ENCODE assay signal across 8 cellular contexts in the genomic region with DNA sequence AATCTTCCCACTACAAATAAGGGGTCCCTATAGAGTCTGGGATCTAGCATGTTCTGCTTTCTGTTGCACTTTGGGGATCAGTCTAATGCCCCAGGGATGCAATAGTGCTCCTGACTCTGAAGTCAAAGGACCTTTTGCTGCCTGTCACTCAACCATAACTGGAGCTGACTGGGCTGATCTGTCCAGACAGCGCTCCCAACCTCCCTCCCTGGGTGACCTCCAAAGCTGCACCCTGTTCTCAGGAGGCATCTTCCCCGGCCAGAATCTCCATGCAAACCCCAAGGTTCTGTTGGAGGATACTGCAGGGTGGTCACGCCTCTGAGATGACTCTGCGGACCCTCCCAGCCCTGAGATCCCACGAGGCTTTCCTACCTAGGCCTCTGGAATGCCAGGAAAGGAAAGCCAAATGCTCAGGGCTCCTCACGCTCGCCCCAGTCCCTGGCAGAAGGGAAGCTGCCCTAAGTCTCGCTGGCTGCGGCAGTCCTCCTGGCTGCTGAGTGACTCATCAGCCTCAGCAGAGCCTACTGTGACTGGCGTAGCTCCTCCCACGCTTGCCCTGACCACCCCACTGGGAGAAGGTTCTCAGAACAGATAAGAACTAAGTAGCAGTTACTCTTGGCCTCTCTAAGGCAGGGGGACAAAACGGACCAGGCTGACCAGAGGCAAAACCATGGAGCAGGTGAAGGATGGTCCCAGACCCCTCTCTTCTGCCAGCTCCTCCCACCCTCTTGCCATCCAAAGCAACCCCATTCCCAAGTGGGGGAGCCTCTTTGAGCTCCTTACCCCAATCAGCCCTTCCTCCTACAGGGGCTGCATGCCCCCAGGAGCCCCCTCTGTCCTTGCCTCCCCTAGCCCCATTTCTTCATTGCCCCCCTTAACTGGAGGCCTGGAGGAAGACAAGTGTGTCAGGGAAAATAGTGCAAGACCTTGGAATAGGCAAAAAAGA.
DNase-seq lines count a peak whose midpoint lies in the region; ATAC-seq and TF ChIP-seq lines count a peak whose summit lies in the region.

No MANE protein-coding gene starts in this region.

- H3K36me3 ChIP-seq in Loucy (ENCODE audit: insufficient read depth, low read length): no peaks in the 10 kb centered on the region
- H3K36me3 ChIP-seq in naive thymus-derived CD4-positive, alpha-beta T cell (ENCODE audit: control insufficient read depth in 2 of 3, insufficient read depth in 3 of 3, low read length in 3 of 3): no peaks in the 10 kb centered on the region

- no peaks in the 10 kb centered on the region for H3K27me3 ChIP-seq in Loucy (ENCODE audit: insufficient read depth, low read length, poor library complexity, severe bottlenecking)
- no peaks in the 10 kb centered on the region for H3K27me3 ChIP-seq in naive thymus-derived CD4-positive, alpha-beta T cell (ENCODE audit: control insufficient read depth in 2 of 2, insufficient read depth in 2 of 2, low read length in 2 of 2)

- peaks cover 26% of the 10 kb centered on the region for H3K4me1 ChIP-seq in Loucy (ENCODE audit: insufficient read depth, low read length, poor library complexity, severe bottlenecking)
- peaks cover 8 to 10% of the 10 kb centered on the region in 2 donors for H3K4me1 ChIP-seq in naive thymus-derived CD4-positive, alpha-beta T cell (ENCODE audit: control insufficient read depth in 2 of 2, insufficient read depth in 2 of 2, low read length in 2 of 2)

- no peak for TF ChIP-seq CTCF in Loucy (conservative IDR thresholded peaks at IDR 0.05; ENCODE audit: low read length)
- TF ChIP-seq CTCF in coronary artery (IDR thresholded peaks at IDR 0.05): no peak

- DNase-seq in EH (ENCODE audit: low read depth) (peak; percentile 90), coronary artery (ENCODE audit: low spot score) (peak; percentile 84)
- peak; percentile 41 to 56 for DNase-seq in activated CD4-positive, alpha-beta T cell treated with anti-CD3 and anti-CD28 coated beads for 24 hours (ENCODE audit: low read depth in 2 of 2)
- peak in 1 of 9 donors; percentile 65 for DNase-seq in naive thymus-derived CD4-positive, alpha-beta T cell

- peaks cover 0 to 8% (median 0%) of the 10 kb centered on the region in 5 donors for H3K36me3 Mint-ChIP-seq in naive thymus-derived CD4-positive, alpha-beta T cell
- no peaks in the 10 kb centered on the region for H3K36me3 Mint-ChIP-seq in stimulated activated naive CD8-positive, alpha-beta T cell treated with anti-CD3 and anti-CD28 coated beads, Interleukin-15, Interleukin-2, amounts not matched to agents 100 ng/mL and 50 ng/mL, for 24 hours (ENCODE audit: low read depth)

- H4K20me1 ChIP-seq in Loucy (ENCODE audit: insufficient read depth, low read length, poor library complexity, severe bottlenecking): no peaks in the 10 kb centered on the region

- peak overlapping the region in 1 of 10 donors; percentile 47 for H3K4me3 Mint-ChIP-seq in naive thymus-derived CD4-positive, alpha-beta T cell
- H3K4me3 Mint-ChIP-seq in stimulated activated naive CD8-positive, alpha-beta T cell treated with anti-CD3 and anti-CD28 coated beads, Interleukin-15, Interleukin-2, amounts not matched to agents 100 ng/mL and 50 ng/mL, for 24 hours: no peak overlapping the region

- peaks cover 0 to 28% (median 0%) of the 10 kb centered on the region in 5 donors for H3K27me3 Mint-ChIP-seq in naive thymus-derived CD4-positive, alpha-beta T cell
- peaks cover 11% of the 10 kb centered on the region for H3K27me3 Mint-ChIP-seq in stimulated activated naive CD8-positive, alpha-beta T cell treated with anti-CD3 and anti-CD28 coated beads, Interleukin-15, Interleukin-2, amounts not matched to agents 100 ng/mL and 50 ng/mL, for 24 hours

- H3K9me2 ChIP-seq in Loucy (replicated peaks; ENCODE audit: low read depth, low read length): no peaks in the 10 kb centered on the region

- intact Hi-C loops in naive thymus-derived CD4-positive, alpha-beta T cell (cut with micrococcal nuclease): no loop called here

- peaks cover 17 to 47% (median 23%) of the 10 kb centered on the region in 7 donors for H3K4me1 Mint-ChIP-seq in naive thymus-derived CD4-positive, alpha-beta T cell
- H3K4me1 Mint-ChIP-seq in stimulated activated naive CD8-positive, alpha-beta T cell treated with anti-CD3 and anti-CD28 coated beads, Interleukin-15, Interleukin-2, amounts not matched to agents 100 ng/mL and 50 ng/mL, for 24 hours (ENCODE audit: low read depth): peaks cover 53% of the 10 kb centered on the region

- H3F3A ChIP-seq in Loucy (ENCODE audit: low read depth): no peaks in the 10 kb centered on the region

- POLR2A ChIA-PET in naive thymus-derived CD4-positive, alpha-beta T cell (lab: Charles Lee): interaction anchor here (0.6 kb wide), 1 partner anchor 159 kb away, joined by 3 read pairs; no protein-coding TSS in a partner anchor

- peak overlapping the region in 1 of 9 donors; percentile 42 for H3K27ac Mint-ChIP-seq in naive thymus-derived CD4-positive, alpha-beta T cell
- peak overlapping the region; percentile 28 for H3K27ac Mint-ChIP-seq in stimulated activated naive CD8-positive, alpha-beta T cell treated with anti-CD3 and anti-CD28 coated beads, Interleukin-15, Interleukin-2, amounts not matched to agents 100 ng/mL and 50 ng/mL, for 24 hours

- CTCF ChIA-PET in naive thymus-derived CD4-positive, alpha-beta T cell (lab: Charles Lee): no interaction called here

- no peaks in the 10 kb centered on the region for H3K9me3 ChIP-seq in Loucy (ENCODE audit: insufficient read depth, low read depth, low read length)
- no peaks in the 10 kb centered on the region for H3K9me3 ChIP-seq in naive thymus-derived CD4-positive, alpha-beta T cell (ENCODE audit: control insufficient read depth in 2 of 3, low read length in 3 of 3)

- peak overlapping the region; percentile 33 for H2AFZ ChIP-seq in Loucy (ENCODE audit: low read length)

- peaks cover 0 to 4% (median 0%) of the 10 kb centered on the region in 11 donors for H3K9me3 Mint-ChIP-seq in naive thymus-derived CD4-positive, alpha-beta T cell
- no peaks in the 10 kb centered on the region for H3K9me3 Mint-ChIP-seq in stimulated activated naive CD8-positive, alpha-beta T cell treated with anti-CD3 and anti-CD28 coated beads, Interleukin-15, Interleukin-2, amounts not matched to agents 100 ng/mL and 50 ng/mL, for 24 hours

- peak overlapping the region; percentile 68 for H3K9ac ChIP-seq in Loucy (ENCODE audit: low read depth, low read length, poor library complexity, severe bottlenecking)

- H3K27ac ChIP-seq in coronary artery: peak overlapping the region; percentile 60 to 74
- no peak overlapping the region for H3K27ac ChIP-seq in naive thymus-derived CD4-positive, alpha-beta T cell (ENCODE audit: low read depth, low read length)

- peak; percentile 90 for ATAC-seq in naive thymus-derived CD4-positive, alpha-beta T cell
- ATAC-seq in HG03025 (IDR thresholded peaks at IDR 0.05; ENCODE audit: low FRiP score, unreplicated experiment) (no peak), HG02970 (IDR thresholded peaks at IDR 0.05; ENCODE audit: low FRiP score, unreplicated experiment) (no peak)

- peak overlapping the region; percentile 74 for H3K4me2 ChIP-seq in Loucy (ENCODE audit: low read depth, low read length, poor library complexity, severe bottlenecking)

- H3K4me3 ChIP-seq in Loucy (ENCODE audit: low read length, poor library complexity, severe bottlenecking) (peak overlapping the region; percentile 60), coronary artery (peak overlapping the region; percentile 14)
- H3K4me3 ChIP-seq in naive thymus-derived CD4-positive, alpha-beta T cell (ENCODE audit: low read length): no peak overlapping the region

- no peaks in the 10 kb centered on the region for H3K79me2 ChIP-seq in Loucy (ENCODE audit: insufficient read depth, low read length)
